26 cellular contexts compared by ENCODE assay signal in genomic region chr1:71921935-71922559, GRCh38.
"Had no signal": no experiment of that assay in that cellular context is flagged by ENCODE, and none has a peak within 500 bp of the region (broad histone marks: within the 10 kb centered on the region; RNA-seq: fewer than 3 reads in every experiment).

No MANE protein-coding gene starts in this region.

- DNase-seq: activated CD4-positive, alpha-beta T cell treated with anti-CD3 and anti-CD28 coated beads, Interleukin-2, amount 50 U/mL, for 1 hour; activated CD4-positive, CD25-positive, alpha-beta regulatory T cell treated with anti-CD3 and anti-CD28 coated beads, Interleukin-2, amount 50 U/mL, for 72 hours; activated CD8-positive, alpha-beta T cell treated with anti-CD3 and anti-CD28 coated beads, Interleukin-2, amount 10 ng/mL, durations not matched to agents 7 days and 5 days; activated gamma-delta T cell; activated naive CD4-positive, alpha-beta T cell treated with anti-CD3 and anti-CD28 coated beads, Interleukin-2, amount 50 U/mL, for 16 hours; activated naive CD8-positive, alpha-beta T cell treated with anti-CD3 and anti-CD28 coated beads, Interleukin-2, amount 50 U/mL, for 24 hours; body of pancreas; dermis blood vessel endothelial cell; effector CD8-positive, alpha-beta T cell; glutamatergic neuron; islet precursor cell; left colon; lower lobe of right lung; naive thymus-derived CD4-positive, alpha-beta T cell; retina; spleen; stimulated activated CD4-positive, alpha-beta T cell treated with anti-CD3 and anti-CD28 coated beads, Interleukin-4, amount 100 ng/mL, for 1 hour; stimulated activated naive CD4-positive, alpha-beta T cell treated with Interleukin-2 at 50 U/mL for 16 hours; T-cell; upper lobe of left lung had no signal

- H3K4me1 Mint-ChIP-seq: activated naive CD8-positive, alpha-beta T cell treated with anti-CD3 and anti-CD28 coated beads, Interleukin-2, amount 50 U/mL, for 24 hours; naive thymus-derived CD4-positive, alpha-beta T cell; neural crest cell; T-cell had no signal

- H3K27ac ChIP-seq: body of pancreas, esophagus muscularis mucosa, lower lobe of right lung, spleen, thoracic aorta, upper lobe of left lung, VCaP had no signal

- H3K9me3 ChIP-seq: body of pancreas, esophagus muscularis mucosa, lower lobe of right lung, thoracic aorta, upper lobe of left lung had no signal

- H3K4me1 ChIP-seq: body of pancreas, esophagus muscularis mucosa, lower lobe of right lung, spleen, upper lobe of left lung had no signal

- H3K4me3 ChIP-seq: body of pancreas, esophagus muscularis mucosa, lower lobe of right lung, spleen, thoracic aorta, upper lobe of left lung had no signal

- H3K9me3 Mint-ChIP-seq: neural crest cell had no signal

- H3K27me3 Mint-ChIP-seq: activated naive CD8-positive, alpha-beta T cell treated with anti-CD3 and anti-CD28 coated beads, Interleukin-2, amount 50 U/mL, for 24 hours; naive thymus-derived CD4-positive, alpha-beta T cell; T-cell had no signal

- H3K36me3 ChIP-seq: esophagus muscularis mucosa, lower lobe of right lung, spleen, thoracic aorta, upper lobe of left lung had no signal

- ATAC-seq: activated CD8-positive, alpha-beta T cell treated with anti-CD3 and anti-CD28 coated beads, Interleukin-2, amount 10 ng/mL, durations not matched to agents 7 days and 5 days; activated naive CD8-positive, alpha-beta T cell treated with anti-CD3 and anti-CD28 coated beads, Interleukin-2, amount 50 U/mL, for 24 hours; body of pancreas; left colon; lower lobe of right lung; naive thymus-derived CD4-positive, alpha-beta T cell; T-cell had no signal

- H3K36me3 Mint-ChIP-seq: naive thymus-derived CD4-positive, alpha-beta T cell; T-cell had no signal

- H3K4me3 Mint-ChIP-seq: activated CD8-positive, alpha-beta T cell treated with anti-CD3 and anti-CD28 coated beads, Interleukin-2, amount 10 ng/mL, durations not matched to agents 7 days and 5 days; activated naive CD8-positive, alpha-beta T cell treated with anti-CD3 and anti-CD28 coated beads, Interleukin-2, amount 50 U/mL, for 24 hours; activated T-helper 1 cell treated with anti-CD3 and anti-CD28 coated beads, Interleukin-12 subunit alpha, Interleukin-12 subunit beta, Interleukin-2, Interleukin-4 antibody, amounts not matched to agents 30 ng/mL and 10 ng/mL and 1 ng/mL, durations not matched to agents 14 hours and 24 hours and 36 hours; naive thymus-derived CD4-positive, alpha-beta T cell; neural crest cell; T-cell; T-helper 2 cell treated with Interferon-gamma antibody and Interleukin-4, amounts not matched to agents 5 μg/mL and 100 μg/mL, for 36 hours had no signal

- H3K27me3 ChIP-seq: body of pancreas, esophagus muscularis mucosa, spleen, upper lobe of left lung had no signal

- H3K27ac Mint-ChIP-seq: activated CD8-positive, alpha-beta T cell treated with anti-CD3 and anti-CD28 coated beads, Interleukin-2, amount 10 ng/mL, durations not matched to agents 7 days and 5 days; activated naive CD8-positive, alpha-beta T cell treated with anti-CD3 and anti-CD28 coated beads, Interleukin-2, amount 50 U/mL, for 24 hours; activated T-helper 1 cell treated with anti-CD3 and anti-CD28 coated beads, Interleukin-12 subunit alpha, Interleukin-12 subunit beta, Interleukin-2, Interleukin-4 antibody, amounts not matched to agents 30 ng/mL and 10 ng/mL and 1 ng/mL, durations not matched to agents 14 hours and 24 hours and 36 hours; naive thymus-derived CD4-positive, alpha-beta T cell; T-cell; T-helper 2 cell treated with Interferon-gamma antibody and Interleukin-4, amounts not matched to agents 5 μg/mL and 100 μg/mL, for 36 hours had no signal
